In genomic region chr2:20049631-20050030, GRCh38 we compare ENCODE assay signal across 8 cellular contexts. TPM values are rescaled to one million over a fixed set of nuclear protein-coding genes. Genes with fewer than 3 reads are reported as not detected.
DNase-seq lines count a peak whose midpoint lies in the region; ATAC-seq, FAIRE-seq and TF ChIP-seq lines count a peak whose summit lies in the region.

No MANE protein-coding gene starts in this region.

- H3K27me3 Mint-ChIP-seq in H9 (ENCODE audit: low read depth) = no peaks in the 10 kb centered on the region; the same call in 1 of the 2 replicates

- H3K56ac ChIP-seq in H9 (ENCODE audit: insufficient read length, low read depth, low read length) = no peak overlapping the region

- H3K27me3 ChIP-seq in H9 (ENCODE audit: insufficient read depth, low read length) = no peaks in the 10 kb centered on the region
- no peaks in the 10 kb centered on the region for H3K27me3 ChIP-seq in foreskin keratinocyte
- H3K27me3 ChIP-seq in small intestine (ENCODE audit: control insufficient read depth in 2 of 2, insufficient read depth in 2 of 2, low read length in 2 of 2) = no peaks in the 10 kb centered on the region

- H4K91ac ChIP-seq in H9 (ENCODE audit: insufficient read length, low read depth, low read length) = no peak overlapping the region

- no CpG with 5 or more reads among the region's 3 CpGs for WGBS in H9 (ENCODE audit: extremely low coverage, insufficient read length, low lambda C conversion rate)
- WGBS in small intestine, 3 donors = 6 to 10% (median 8%) methylated on average over 3 of the region's 3 CpGs

- TF ChIP-seq POLR2A in GM18505 (IDR thresholded peaks at IDR 0.05; ENCODE audit: borderline replicate concordance, extremely low read depth, insufficient read depth, insufficient read length) = no peak

- H3K4me3 ChIP-seq in small intestine (ENCODE audit: low read depth in 1 of 2, low read length in 2 of 2) = peak overlapping the region in 1 of 2 donors; percentile 83

- DNase-seq in H9 = no peak
- peak; percentile 37 for DNase-seq in RKO (ENCODE audit: low spot score)
- DNase-seq in foreskin keratinocyte = peak in 1 of 2 donors; percentile 15
- peak; percentile 15 for DNase-seq in small intestine
- DNase-seq in NCI-H345 treated with DMSO at 0.1 percent for 48 hours (lab: John Stamatoyannopoulos, UW; ENCODE audit: unreplicated experiment) = no peak
- DNase-seq in NCI-H2196 treated with DMSO at 0.1 percent for 48 hours (lab: John Stamatoyannopoulos, UW; ENCODE audit: unreplicated experiment) = no peak

- no peaks in the 10 kb centered on the region for H3K79me1 ChIP-seq in H9 (ENCODE audit: insufficient read depth, low read depth, low read length, poor library complexity, severe bottlenecking)

- peak overlapping the region; percentile 86 for H3K9ac ChIP-seq in H9 (ENCODE audit: extremely low read depth, insufficient read length, low read length)

- H3K27ac Mint-ChIP-seq in H9 = peak overlapping the region in 2 of 3 experiments; percentile 91 to 93; a peak in 6 of 7 replicates

- TF ChIP-seq CTCF in H9 (conservative IDR thresholded peaks at IDR 0.05) (no peak), foreskin keratinocyte (conservative IDR thresholded peaks at IDR 0.05) (no peak)

- H3K27ac ChIP-seq in H9 (ENCODE audit: insufficient read length, low read depth, low read length) (peak overlapping the region; percentile 38), foreskin keratinocyte (peak overlapping the region; percentile 93), small intestine (ENCODE audit: low read depth in 1 of 2, low read length in 1 of 2) (peak overlapping the region in 1 of 2 donors; percentile 70)

- H3T11ph ChIP-seq in H9 (ENCODE audit: low read length) = no peak overlapping the region

- no peak overlapping the region for H2AFZ ChIP-seq in H9 (ENCODE audit: low read length)

- H3K79me2 ChIP-seq in H9 (ENCODE audit: insufficient read depth, low read length) = peaks cover 30% of the 10 kb centered on the region; the same call in 1 of the 2 replicates

- no peak overlapping the region for H2BK12ac ChIP-seq in H9 (ENCODE audit: insufficient read length, low read depth, low read length)

- no peak overlapping the region for H3K4me3 Mint-ChIP-seq in H9

- no peak for ATAC-seq in foreskin keratinocyte
- no peak for ATAC-seq in HG03280 (IDR thresholded peaks at IDR 0.05; ENCODE audit: unreplicated experiment)
- no peak for ATAC-seq in GM18505 (IDR thresholded peaks at IDR 0.05; ENCODE audit: unreplicated experiment)

- H3K18ac ChIP-seq in H9 (ENCODE audit: insufficient read length, low read depth, low read length) = no peak overlapping the region

- no peak overlapping the region for H3K23ac ChIP-seq in H9 (ENCODE audit: insufficient read length, low read depth, low read length)

- no peak overlapping the region for H4K5ac ChIP-seq in H9 (ENCODE audit: insufficient read length, low read depth, low read length)

- no peak overlapping the region; the same call in 1 of the 2 replicates for H3K14ac ChIP-seq in H9 (ENCODE audit: insufficient read depth, low read length)

- H3K36me3 Mint-ChIP-seq in H9 (ENCODE audit: insufficient read depth in 1 of 3, low read depth in 3 of 3) = peaks cover 0 to 12% (median 6%) of the 10 kb centered on the region in 3 experiments; a peak in 3 of 7 replicates

- no peak overlapping the region for H2BK15ac ChIP-seq in H9 (ENCODE audit: low read depth, low read length)

- H3K23me2 ChIP-seq in H9 (ENCODE audit: insufficient read length, low read depth, low read length, poor library complexity, severe bottlenecking) = peaks cover 8% of the 10 kb centered on the region

- FAIRE-seq in small intestine (lab: Jason Lieb, UNC) = no peak

- no peak overlapping the region for H2BK120ac ChIP-seq in H9 (ENCODE audit: low read depth, low read length, poor library complexity, severe bottlenecking)

- H3K4me2 ChIP-seq in H9 (ENCODE audit: insufficient read depth, insufficient read length, low read length) = peak overlapping the region; percentile 93

- no peaks in the 10 kb centered on the region for H3K9me3 Mint-ChIP-seq in H9

- no peak overlapping the region for H3K4ac ChIP-seq in H9 (ENCODE audit: low read depth, low read length)

- H3K4me1 ChIP-seq in H9 (ENCODE audit: insufficient read depth, low read length) = no peaks in the 10 kb centered on the region; the same call in none of the 2 replicates
- peaks cover 14% of the 10 kb centered on the region for H3K4me1 ChIP-seq in foreskin keratinocyte
- H3K4me1 ChIP-seq in small intestine (ENCODE audit: control insufficient read depth in 2 of 2, insufficient read depth in 1 of 2, low read depth in 1 of 2, low read length in 1 of 2) = peaks cover 6 to 19% of the 10 kb centered on the region in 2 donors

- no peak overlapping the region for H2BK20ac ChIP-seq in H9 (ENCODE audit: low read depth, low read length, poor library complexity, severe bottlenecking)

- no peak overlapping the region for H2AK5ac ChIP-seq in H9 (ENCODE audit: insufficient read length, low read length)

- H4K8ac ChIP-seq in H9 (replicated peaks; ENCODE audit: insufficient read length, low read depth, low read length) = no peak overlapping the region

- H2BK5ac ChIP-seq in H9 (ENCODE audit: insufficient read length, low read length) = no peak overlapping the region

- peaks cover 20 to 32% of the 10 kb centered on the region in 2 experiments for H3K4me1 Mint-ChIP-seq in H9

- H4K20me1 ChIP-seq in H9 (ENCODE audit: control insufficient read depth, insufficient read depth, insufficient read length) = no peaks in the 10 kb centered on the region

- no peaks in the 10 kb centered on the region for H3K36me3 ChIP-seq in small intestine (ENCODE audit: control insufficient read depth in 2 of 2, insufficient read depth in 2 of 2, low read length in 2 of 2)

- H3K9me3 ChIP-seq in H9 (ENCODE audit: control insufficient read depth, low read depth, low read length) (no peaks in the 10 kb centered on the region), small intestine (ENCODE audit: control insufficient read depth, low read depth) (no peaks in the 10 kb centered on the region)

RNA-seq across cellular contexts. Expression of gene LAPTM4A, which starts 1.8 kb away (rescaled TPM):
- total RNA-seq in H9 (2021) = 131 and 136 TPM in 2 replicates
- total RNA-seq in foreskin keratinocyte = 91.4 and 103 TPM in 2 replicates
- 127 and 150 TPM in 2 replicates for polyA plus RNA-seq in foreskin keratinocyte
- 100 to 1,000 TPM in 1 of 3 donors, 10 to 100 TPM in 2; 47.6 to 231 (median 82.4) TPM for polyA plus RNA-seq in small intestine

RNA-seq across cellular contexts. Expression of gene MATN3, which starts 37.2 kb away (rescaled TPM):
- 12.2 and 13.5 TPM in 2 replicates for total RNA-seq in H9 (2021)
- total RNA-seq in foreskin keratinocyte = 2.2 and 4.3 TPM in 2 replicates
- 1.2 and 3.1 TPM in 2 replicates for polyA plus RNA-seq in foreskin keratinocyte
- polyA plus RNA-seq in small intestine = under 1 TPM in 1 of 3 donors, not detected in 2; 0.25 TPM

RNA-seq across cellular contexts. Expression of gene WDR35, which starts 59.7 kb away (rescaled TPM):
- 16.2 and 16.7 TPM in 2 replicates for total RNA-seq in H9 (2021)
- total RNA-seq in foreskin keratinocyte = 8.8 and 9.0 TPM in 2 replicates
- polyA plus RNA-seq in foreskin keratinocyte = 1.9 and 2.6 TPM in 2 replicates
- 1 to 10 TPM in 1 of 3 donors, under 1 TPM in 2; 0.45 to 2.0 (median 0.54) TPM for polyA plus RNA-seq in small intestine

Comparison
In these comparisons a context has a peak if more than half of its experiments do, and no peak if none do; other contexts are left out.
1. DNase-seq: peak in RKO (single experiment) and small intestine (single experiment); none in H9 (single experiment), NCI-H345 treated with DMSO at 0.1 percent for 48 hours (single experiment) and NCI-H2196 treated with DMSO at 0.1 percent for 48 hours (single experiment).